10 cellular contexts compared by ENCODE assay signal in genomic region chr6:66662196-66662595, GRCh38.
DNase-seq lines count a peak whose midpoint lies in the region; ATAC-seq and TF ChIP-seq lines count a peak whose summit lies in the region.
"Had no signal": no experiment of that assay in that cellular context is flagged by ENCODE, and none has a peak within 500 bp of the region (broad histone marks: within the 10 kb centered on the region; RNA-seq: fewer than 3 reads in every experiment).

No MANE protein-coding gene starts in this region.

- H3K4me3 ChIP-seq in GM23338 (no peak overlapping the region), cardiac fibroblast (replicated peaks in 1 of 2; ENCODE audit: low read depth in 2 of 2, low read length in 2 of 2) (no peak overlapping the region), Caco-2 (ENCODE audit: low read depth, low read length) (no peak overlapping the region)
- H3K4me3 ChIP-seq: K562 had no signal

- H3K9me3 ChIP-seq in Caco-2, result no peaks in the 10 kb centered on the region

- H3K36me3 ChIP-seq in GM23338 (ENCODE audit: insufficient read depth) (no peaks in the 10 kb centered on the region), Caco-2 (ENCODE audit: control insufficient read depth, insufficient read depth, low read length) (no peaks in the 10 kb centered on the region)
- H3K36me3 ChIP-seq: WERI-Rb-1 had no signal

- H3K79me2 ChIP-seq in GM23338 (replicated peaks; ENCODE audit: insufficient read depth), result no peaks in the 10 kb centered on the region

- peak; percentile 50 to 70; a peak in 3 of 4 replicates for TF ChIP-seq CTCF in GM23338 (conservative IDR thresholded peaks at IDR 0.05; ENCODE audit: low read depth in 2 of 2)
- TF ChIP-seq CTCF in cardiac fibroblast (IDR thresholded peaks at IDR 0.05; ENCODE audit: low read depth, low read length), result peak; percentile 33
- TF ChIP-seq CTCF in nephron progenitor cell (IDR thresholded peaks at IDR 0.05), result peak; percentile 47
- TF ChIP-seq CTCF in Caco-2 (IDR thresholded peaks at IDR 0.05; ENCODE audit: insufficient read depth in 1 of 2, low read depth in 1 of 2, low read length in 1 of 2, severe bottlenecking in 1 of 2, unreplicated experiment in 1 of 2), result no peak

- H3K9me2 ChIP-seq in GM23338 (ENCODE audit: insufficient read depth), result no peaks in the 10 kb centered on the region

- H3K4me2 ChIP-seq in GM23338, result no peak overlapping the region

- H3K9me3 Mint-ChIP-seq in GM23338 (peaks cover 3% of the 10 kb centered on the region; the same call in 2 of the 3 replicates), nephron progenitor cell (peaks cover 3% of the 10 kb centered on the region), Caco-2 (ENCODE audit: unreplicated experiment) (no peaks in the 10 kb centered on the region)
- H3K9me3 Mint-ChIP-seq in T-helper 2 cell treated with Interferon-gamma antibody and Interleukin-4, amounts not matched to agents 5 μg/mL and 100 μg/mL, for 36 hours, result peaks cover 7% of the 10 kb centered on the region
- H3K9me3 Mint-ChIP-seq in activated T-helper 1 cell treated with anti-CD3 and anti-CD28 coated beads, Interleukin-12 subunit alpha, Interleukin-12 subunit beta, Interleukin-2, Interleukin-4 antibody, amounts not matched to agents 30 ng/mL and 10 ng/mL and 1 ng/mL, durations not matched to agents 14 hours and 24 hours and 36 hours, result no peaks in the 10 kb centered on the region

- peak; percentile 39; the same call in 1 of the 3 replicates for ATAC-seq in GM23338
- no peak for ATAC-seq in HG03280 (IDR thresholded peaks at IDR 0.05; ENCODE audit: unreplicated experiment)
- ATAC-seq: K562 had no signal

- DNase-seq in GM23338 (ENCODE audit: low spot score) (peak; percentile 45), MV-4-11 (lab: John Stamatoyannopoulos, UW) (peak; percentile 11), cardiac fibroblast (ENCODE audit: low read depth in 2 of 2) (peak; percentile 45 to 75), nephron progenitor cell (no peak), Caco-2 (no peak)
- no peak for DNase-seq in T-helper 2 cell treated with Interferon-gamma antibody and Interleukin-4, amounts not matched to agents 5 μg/mL and 100 μg/mL, for 36 hours (ENCODE audit: low spot score)
- no peak for DNase-seq in activated T-helper 1 cell treated with anti-CD3 and anti-CD28 coated beads, Interleukin-12 subunit alpha, Interleukin-12 subunit beta, Interleukin-2, Interleukin-4 antibody, amounts not matched to agents 30 ng/mL and 10 ng/mL and 1 ng/mL, durations not matched to agents 14 hours and 24 hours and 36 hours (ENCODE audit: low spot score)
- DNase-seq: WERI-Rb-1 had no signal

- H3K36me3 Mint-ChIP-seq in GM23338 (ENCODE audit: low read depth), result no peaks in the 10 kb centered on the region
- no peaks in the 10 kb centered on the region for H3K36me3 Mint-ChIP-seq in nephron progenitor cell (ENCODE audit: low read depth)
- H3K36me3 Mint-ChIP-seq in Caco-2 (ENCODE audit: insufficient read depth, unreplicated experiment), result no peaks in the 10 kb centered on the region
- H3K36me3 Mint-ChIP-seq in T-helper 2 cell treated with Interferon-gamma antibody and Interleukin-4, amounts not matched to agents 5 μg/mL and 100 μg/mL, for 36 hours (ENCODE audit: low read depth), result no peaks in the 10 kb centered on the region
- no peaks in the 10 kb centered on the region for H3K36me3 Mint-ChIP-seq in activated T-helper 1 cell treated with anti-CD3 and anti-CD28 coated beads, Interleukin-12 subunit alpha, Interleukin-12 subunit beta, Interleukin-2, Interleukin-4 antibody, amounts not matched to agents 30 ng/mL and 10 ng/mL and 1 ng/mL, durations not matched to agents 14 hours and 24 hours and 36 hours (ENCODE audit: low read depth)

- no peak overlapping the region for H3K4me3 Mint-ChIP-seq in GM23338
- H3K4me3 Mint-ChIP-seq in nephron progenitor cell, result no peak overlapping the region
- no peak overlapping the region for H3K4me3 Mint-ChIP-seq in Caco-2 (ENCODE audit: unreplicated experiment)
- H3K4me3 Mint-ChIP-seq in T-helper 2 cell treated with Interferon-gamma antibody and Interleukin-4, amounts not matched to agents 5 μg/mL and 100 μg/mL, for 36 hours, result no peak overlapping the region
- no peak overlapping the region for H3K4me3 Mint-ChIP-seq in activated T-helper 1 cell treated with anti-CD3 and anti-CD28 coated beads, Interleukin-12 subunit alpha, Interleukin-12 subunit beta, Interleukin-2, Interleukin-4 antibody, amounts not matched to agents 30 ng/mL and 10 ng/mL and 1 ng/mL, durations not matched to agents 14 hours and 24 hours and 36 hours

- H3K4me1 ChIP-seq in GM23338 (ENCODE audit: insufficient read depth), result no peaks in the 10 kb centered on the region
- H3K4me1 ChIP-seq in Caco-2, result no peaks in the 10 kb centered on the region

- H2AFZ ChIP-seq in GM23338, result no peak overlapping the region

- BruUV-seq in Caco-2 (replicated peaks; lab: Mats Ljungman, UMichigan), result no TSS peak

- no peaks in the 10 kb centered on the region for H4K20me1 ChIP-seq in GM23338 (replicated peaks; ENCODE audit: insufficient read depth)

- intact Hi-C loops in Caco-2 (cut with micrococcal nuclease; ENCODE audit: unreplicated experiment), result no loop called here
- intact Hi-C loops in activated T-helper 1 cell treated with anti-CD3 and anti-CD28 coated beads, Interleukin-12 subunit alpha, Interleukin-12 subunit beta, Interleukin-2, Interleukin-4 antibody, amounts not matched to agents 30 ng/mL and 10 ng/mL and 1 ng/mL, durations not matched to agents 14 hours and 24 hours and 36 hours (cut with micrococcal nuclease), result no loop called here

- POLR2A ChIA-PET in Caco-2 (lab: Charles Lee), result no interaction called here

- H3K27me3 ChIP-seq in GM23338 (ENCODE audit: insufficient read depth) (no peaks in the 10 kb centered on the region), Caco-2 (replicated peaks; ENCODE audit: control insufficient read depth, insufficient read depth, low read length) (no peaks in the 10 kb centered on the region)

- CTCF ChIA-PET in Caco-2 (lab: Charles Lee), result no interaction called here

- no peaks in the 10 kb centered on the region for H3F3A ChIP-seq in GM23338 (replicated peaks; ENCODE audit: low read depth)

- H3K27ac ChIP-seq in GM23338 (ENCODE audit: low read depth), result no peak overlapping the region
- H3K27ac ChIP-seq: WERI-Rb-1 had no signal

- H3K4me1 Mint-ChIP-seq in GM23338 (peaks cover 6% of the 10 kb centered on the region; the same call in 2 of the 3 replicates), nephron progenitor cell (peaks cover 9% of the 10 kb centered on the region), Caco-2 (ENCODE audit: low read depth, unreplicated experiment) (no peaks in the 10 kb centered on the region)
- H3K4me1 Mint-ChIP-seq in T-helper 2 cell treated with Interferon-gamma antibody and Interleukin-4, amounts not matched to agents 5 μg/mL and 100 μg/mL, for 36 hours (ENCODE audit: low read depth), result no peaks in the 10 kb centered on the region
- no peaks in the 10 kb centered on the region for H3K4me1 Mint-ChIP-seq in activated T-helper 1 cell treated with anti-CD3 and anti-CD28 coated beads, Interleukin-12 subunit alpha, Interleukin-12 subunit beta, Interleukin-2, Interleukin-4 antibody, amounts not matched to agents 30 ng/mL and 10 ng/mL and 1 ng/mL, durations not matched to agents 14 hours and 24 hours and 36 hours (ENCODE audit: low read depth)

- H3K27ac Mint-ChIP-seq in GM23338, result no peak overlapping the region
- no peak overlapping the region for H3K27ac Mint-ChIP-seq in nephron progenitor cell
- no peak overlapping the region for H3K27ac Mint-ChIP-seq in Caco-2 (ENCODE audit: unreplicated experiment)
- no peak overlapping the region for H3K27ac Mint-ChIP-seq in T-helper 2 cell treated with Interferon-gamma antibody and Interleukin-4, amounts not matched to agents 5 μg/mL and 100 μg/mL, for 36 hours
- no peak overlapping the region for H3K27ac Mint-ChIP-seq in activated T-helper 1 cell treated with anti-CD3 and anti-CD28 coated beads, Interleukin-12 subunit alpha, Interleukin-12 subunit beta, Interleukin-2, Interleukin-4 antibody, amounts not matched to agents 30 ng/mL and 10 ng/mL and 1 ng/mL, durations not matched to agents 14 hours and 24 hours and 36 hours

- peaks cover 3% of the 10 kb centered on the region for H3K27me3 Mint-ChIP-seq in GM23338 (ENCODE audit: insufficient read depth, low read depth, poor library complexity)
- H3K27me3 Mint-ChIP-seq in nephron progenitor cell (ENCODE audit: low read depth, poor library complexity), result no peaks in the 10 kb centered on the region
- H3K27me3 Mint-ChIP-seq in Caco-2 (ENCODE audit: insufficient read depth, unreplicated experiment), result no peaks in the 10 kb centered on the region
- no peaks in the 10 kb centered on the region for H3K27me3 Mint-ChIP-seq in T-helper 2 cell treated with Interferon-gamma antibody and Interleukin-4, amounts not matched to agents 5 μg/mL and 100 μg/mL, for 36 hours (ENCODE audit: low read depth)
- H3K27me3 Mint-ChIP-seq in activated T-helper 1 cell treated with anti-CD3 and anti-CD28 coated beads, Interleukin-12 subunit alpha, Interleukin-12 subunit beta, Interleukin-2, Interleukin-4 antibody, amounts not matched to agents 30 ng/mL and 10 ng/mL and 1 ng/mL, durations not matched to agents 14 hours and 24 hours and 36 hours (ENCODE audit: insufficient read depth), result no peaks in the 10 kb centered on the region

TF ChIP-seq in GM23338, 12 proteins besides CTCF, POLR2A, EP300 and RAD21 (continues in another document):
- no peak for TF ChIP-seq EZH2phosphoT487 (IDR thresholded peaks at IDR 0.05; ENCODE audit: unreplicated experiment)
- TF ChIP-seq REST (IDR thresholded peaks at IDR 0.05; ENCODE audit: unreplicated experiment), result no peak

Comparison
In these comparisons a context has a peak if more than half of its experiments do, and no peak if none do; other contexts are left out.
1. DNase-seq: peak in GM23338 (single experiment), MV-4-11 (single experiment) and cardiac fibroblast (2 of 2); none in nephron progenitor cell (single experiment), Caco-2 (0 of 2), T-helper 2 cell treated with Interferon-gamma antibody and Interleukin-4, amounts not matched to agents 5 μg/mL and 100 μg/mL, for 36 hours (single experiment) and activated T-helper 1 cell treated with anti-CD3 and anti-CD28 coated beads, Interleukin-12 subunit alpha, Interleukin-12 subunit beta, Interleukin-2, Interleukin-4 antibody, amounts not matched to agents 30 ng/mL and 10 ng/mL and 1 ng/mL, durations not matched to agents 14 hours and 24 hours and 36 hours (single experiment).
2. CTCF ChIP-seq: peak in GM23338 (2 of 2), cardiac fibroblast (single experiment) and nephron progenitor cell (single experiment); none in Caco-2 (0 of 2).